ENCODE assay signal across 10 cellular contexts in the genomic region with DNA sequence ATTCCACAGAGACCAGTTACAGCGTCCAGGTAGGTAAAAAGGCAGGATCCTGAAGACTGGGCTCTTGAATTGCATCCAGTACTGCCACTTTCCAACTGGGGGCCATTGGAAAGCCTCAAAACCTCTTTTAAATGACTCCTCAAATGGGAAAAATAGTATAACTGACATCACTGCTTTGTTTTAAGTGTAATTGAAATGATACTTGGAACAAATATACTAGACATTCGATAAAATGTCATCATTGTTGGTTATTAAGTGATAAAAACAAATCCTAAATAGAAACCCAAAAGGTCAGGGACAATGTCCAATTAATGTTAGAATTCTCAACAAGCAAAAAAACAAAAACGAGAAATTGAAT. TPM values are rescaled to one million over a fixed set of nuclear protein-coding genes. Genes with fewer than 3 reads are reported as not detected.
DNase-seq lines count a peak whose midpoint lies in the region; ATAC-seq lines count a peak whose summit lies in the region.
"Had no signal": no experiment of that assay in that cellular context is flagged by ENCODE, and none has a peak within 500 bp of the region (broad histone marks: within the 10 kb centered on the region; RNA-seq: fewer than 3 reads in every experiment).

No MANE protein-coding gene starts in this region.

- no peaks in the 10 kb centered on the region for H3K9me3 Mint-ChIP-seq in activated T-cell treated with anti-CD3 and anti-CD28 coated beads, Interleukin-2, amount 50 U/mL, for 4 hours
- H3K9me3 Mint-ChIP-seq in activated naive CD8-positive, alpha-beta T cell (ENCODE audit: low read depth) = no peaks in the 10 kb centered on the region
- no peaks in the 10 kb centered on the region for H3K9me3 Mint-ChIP-seq in memory B cell

- H3K36me3 ChIP-seq in subcutaneous abdominal adipose tissue (ENCODE audit: control insufficient read depth in 5 of 5, insufficient read depth in 5 of 5, low read length in 5 of 5) = no peaks in the 10 kb centered on the region
- H3K36me3 ChIP-seq: gastroesophageal sphincter had no signal

- H3K4me3 ChIP-seq in subcutaneous abdominal adipose tissue (ENCODE audit: low read depth in 1 of 5, low read length in 5 of 5) = no peak overlapping the region

- peak overlapping the region; percentile 83 for H3K27ac ChIP-seq in subcutaneous abdominal adipose tissue (ENCODE audit: low read depth, low read length)

- H3K4me1 ChIP-seq in subcutaneous abdominal adipose tissue (ENCODE audit: control insufficient read depth in 5 of 5, insufficient read depth in 5 of 5, low read length in 5 of 5) = peaks cover 5 to 46% (median 42%) of the 10 kb centered on the region in 5 donors

- H3K4me3 Mint-ChIP-seq in activated T-cell treated with anti-CD3 and anti-CD28 coated beads, Interleukin-2, amount 50 U/mL, for 4 hours = peak overlapping the region; percentile 49
- peak overlapping the region; percentile 59 for H3K4me3 Mint-ChIP-seq in activated naive CD8-positive, alpha-beta T cell
- peak overlapping the region; percentile 69 for H3K4me3 Mint-ChIP-seq in memory B cell

- H3K4me1 Mint-ChIP-seq in activated T-cell treated with anti-CD3 and anti-CD28 coated beads, Interleukin-2, amount 50 U/mL, for 4 hours (ENCODE audit: low read depth) = peaks cover 36% of the 10 kb centered on the region
- H3K4me1 Mint-ChIP-seq in activated naive CD8-positive, alpha-beta T cell (ENCODE audit: low read depth) = peaks cover 28% of the 10 kb centered on the region
- H3K4me1 Mint-ChIP-seq in memory B cell = peaks cover 46% of the 10 kb centered on the region

- no peak overlapping the region for H3K9ac ChIP-seq in subcutaneous abdominal adipose tissue (ENCODE audit: low read length in 5 of 5)

- DNase-seq in activated T-cell treated with anti-CD3 and anti-CD28 coated beads, Interleukin-2, amount 50 U/mL, for 4 hours = no peak
- no peak for DNase-seq in activated T-cell treated with anti-CD3 and anti-CD28 coated beads, Interleukin-2, amount 50 U/mL, for 1 hour
- no peak for DNase-seq in memory B cell (ENCODE audit: low spot score in 2 of 2)
- no peak for DNase-seq in SW480 (ENCODE audit: low spot score)
- DNase-seq in NCI-H1930 (lab: John Stamatoyannopoulos, UW) = no peak
- DNase-seq: NCI-H187 treated with DMSO at 0.1 percent for 48 hours had no signal

- peak overlapping the region; percentile 61 for H3K27ac Mint-ChIP-seq in activated naive CD8-positive, alpha-beta T cell
- no peak overlapping the region for H3K27ac Mint-ChIP-seq in memory B cell

- H3K9me3 ChIP-seq in subcutaneous abdominal adipose tissue (ENCODE audit: control insufficient read depth in 5 of 5, low read length in 5 of 5) = no peaks in the 10 kb centered on the region
- H3K9me3 ChIP-seq: gastroesophageal sphincter had no signal

- H3K27me3 Mint-ChIP-seq in activated T-cell treated with anti-CD3 and anti-CD28 coated beads, Interleukin-2, amount 50 U/mL, for 4 hours (ENCODE audit: low read depth) = no peaks in the 10 kb centered on the region
- no peaks in the 10 kb centered on the region for H3K27me3 Mint-ChIP-seq in activated naive CD8-positive, alpha-beta T cell
- H3K27me3 Mint-ChIP-seq in memory B cell = no peaks in the 10 kb centered on the region

- peaks cover 9% of the 10 kb centered on the region for H3K36me3 Mint-ChIP-seq in activated T-cell treated with anti-CD3 and anti-CD28 coated beads, Interleukin-2, amount 50 U/mL, for 4 hours (ENCODE audit: insufficient read depth)
- H3K36me3 Mint-ChIP-seq in activated naive CD8-positive, alpha-beta T cell = peaks cover 8% of the 10 kb centered on the region
- H3K36me3 Mint-ChIP-seq in memory B cell = peaks cover 12% of the 10 kb centered on the region

- no peaks in the 10 kb centered on the region for H3K27me3 ChIP-seq in subcutaneous abdominal adipose tissue (ENCODE audit: control insufficient read depth in 5 of 5, insufficient read depth in 4 of 5, low read length in 5 of 5)

- ATAC-seq in activated T-cell treated with anti-CD3 and anti-CD28 coated beads, Interleukin-2, amount 50 U/mL, for 4 hours = no peak
- ATAC-seq in memory B cell (ENCODE audit: low read depth) (no peak), HG03521 (IDR thresholded peaks at IDR 0.05; ENCODE audit: unreplicated experiment) (no peak)

RNA-seq across cellular contexts. Expression of a gene that starts 1.2 kb away (rescaled TPM):
- 100 to 1,000 TPM; 209 to 331 (median 274) TPM for total RNA-seq in activated T-cell treated with anti-CD3 and anti-CD28 coated beads, Interleukin-2, amount 50 U/mL, for 4 hours

RNA-seq across cellular contexts. Expression of a gene that starts 29.2 kb away (rescaled TPM):
- 10 to 100 TPM; 28.9 to 32.1 (median 31.0) TPM for total RNA-seq in activated T-cell treated with anti-CD3 and anti-CD28 coated beads, Interleukin-2, amount 50 U/mL, for 4 hours
